Comparison of ENCODE assay signal across 19 cellular contexts in the genomic region with DNA sequence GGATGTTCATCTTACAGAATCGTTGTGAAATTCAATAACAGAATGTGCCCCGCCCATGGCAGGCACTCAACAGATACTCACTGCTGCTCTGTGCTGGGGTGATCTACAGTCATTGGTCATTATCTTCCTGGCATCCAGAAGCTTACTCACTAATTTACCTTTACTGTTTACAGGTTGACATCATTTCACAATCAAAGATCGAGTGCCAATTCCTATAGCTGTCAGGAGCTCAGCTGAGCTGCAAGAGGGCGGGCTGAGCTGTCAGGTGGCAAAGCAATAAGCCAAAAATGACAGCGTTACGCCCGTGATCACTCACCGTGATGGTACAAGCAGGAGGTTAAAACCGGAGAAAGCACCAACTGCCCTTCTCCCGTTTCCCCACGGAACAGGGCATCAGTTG. TPM values are rescaled to one million over a fixed set of nuclear protein-coding genes. Genes with fewer than 3 reads are reported as not detected.
DNase-seq lines count a peak whose midpoint lies in the region; ATAC-seq and TF ChIP-seq lines count a peak whose summit lies in the region.
"Had no signal": no experiment of that assay in that cellular context is flagged by ENCODE, and none has a peak within 500 bp of the region (broad histone marks: within the 10 kb centered on the region; RNA-seq: fewer than 3 reads in every experiment).

No MANE protein-coding gene starts in this region.

- H3K27ac Mint-ChIP-seq in Calu3 (ENCODE audit: unreplicated experiment): peak overlapping the region; percentile 50
- no peak overlapping the region for H3K27ac Mint-ChIP-seq in MCF 10A (ENCODE audit: low read depth, unreplicated experiment)
- peak overlapping the region; percentile 15 for H3K27ac Mint-ChIP-seq in mesothelial cell of epicardium
- H3K27ac Mint-ChIP-seq: activated CD4-positive, alpha-beta T cell treated with anti-CD3 and anti-CD28 coated beads for 36 hours; activated naive CD4-positive, alpha-beta T cell treated with anti-CD3 and anti-CD28 coated beads, Interleukin-2, amount 10 ng/mL, durations not matched to agents 7 days and 5 days; dendritic cell treated with granulocyte-macrophage colony-stimulating factor and Interleukin-4, amounts not matched to agents 40 ng/mL and 50 ng/mL, for 4 days; naive B cell had no signal

- no peak overlapping the region for H3K4me3 ChIP-seq in LNCaP clone FGC (ENCODE audit: low read depth, low read length)
- H3K4me3 ChIP-seq in dorsolateral prefrontal cortex: no peak overlapping the region
- H3K4me3 ChIP-seq: BLaER1 treated with 17β-estradiol and CSF1 and Interleukin-3, amounts not matched to agents 10 nM and 100 nM; hepatocyte; K562; left ventricle myocardium inferior; stomach had no signal

- CTCF ChIA-PET in Calu3 (lab: Charles Lee) (interaction anchor here (0.6 to 1.5 kb wide), 5 partner anchors 14 to 256 kb away, joined by 3 to 4 read pairs (median 3); no protein-coding TSS in a partner anchor), MCF 10A (lab: Yijun Ruan, JAX) (interaction anchor here (0.6 to 3.8 kb wide), 14 partner anchors 18 to 587 kb away, joined by 3 to 23 read pairs (median 6); partner anchors contain the start of gene LITAF)

- H3K4me3 Mint-ChIP-seq in Calu3 (ENCODE audit: low read depth, unreplicated experiment) (no peak overlapping the region), MCF 10A (ENCODE audit: unreplicated experiment) (no peak overlapping the region), mesothelial cell of epicardium (no peak overlapping the region)
- H3K4me3 Mint-ChIP-seq: activated CD4-positive, alpha-beta T cell treated with anti-CD3 and anti-CD28 coated beads for 36 hours; activated naive CD4-positive, alpha-beta T cell treated with anti-CD3 and anti-CD28 coated beads, Interleukin-2, amount 10 ng/mL, durations not matched to agents 7 days and 5 days; dendritic cell treated with granulocyte-macrophage colony-stimulating factor and Interleukin-4, amounts not matched to agents 40 ng/mL and 50 ng/mL, for 4 days; naive B cell had no signal

- DNase-seq in Calu3 (peak; percentile 30), LNCaP clone FGC (ENCODE audit: low read depth) (peak; percentile 84), MCF 10A (ENCODE audit: unreplicated experiment) (peak; percentile 91), mesothelial cell of epicardium (ENCODE audit: low spot score in 2 of 2, unreplicated experiment in 2 of 2) (no peak), dorsolateral prefrontal cortex (no peak)
- DNase-seq: activated CD4-positive, alpha-beta T cell treated with anti-CD3 and anti-CD28 coated beads for 36 hours; activated naive CD4-positive, alpha-beta T cell treated with anti-CD3 and anti-CD28 coated beads, Interleukin-2, amount 10 ng/mL, durations not matched to agents 7 days and 5 days; DND-41; left ventricle myocardium inferior; naive B cell; SIG-M5; stomach; T-helper 9 cell had no signal

- intact Hi-C loops in Calu3 (cut with micrococcal nuclease; ENCODE audit: unreplicated experiment) (loop anchor here (10.0 kb wide), 1 partner anchor 279 kb away; no protein-coding TSS in a partner anchor), MCF 10A (cut with micrococcal nuclease) (no loop called here), dorsolateral prefrontal cortex (cut with DNase I) (loop anchor here in 1 of 2 donors (10.0 kb wide), 1 partner anchor 131 kb away; no protein-coding TSS in a partner anchor)

- H3K9me3 Mint-ChIP-seq in Calu3 (ENCODE audit: low read depth, unreplicated experiment): no peaks in the 10 kb centered on the region
- no peaks in the 10 kb centered on the region for H3K9me3 Mint-ChIP-seq in MCF 10A (ENCODE audit: unreplicated experiment)
- no peaks in the 10 kb centered on the region for H3K9me3 Mint-ChIP-seq in mesothelial cell of epicardium
- H3K9me3 Mint-ChIP-seq: activated naive CD4-positive, alpha-beta T cell treated with anti-CD3 and anti-CD28 coated beads, Interleukin-2, amount 10 ng/mL, durations not matched to agents 7 days and 5 days; dendritic cell treated with granulocyte-macrophage colony-stimulating factor and Interleukin-4, amounts not matched to agents 40 ng/mL and 50 ng/mL, for 4 days; naive B cell had no signal

- H3K27me3 ChIP-seq in dorsolateral prefrontal cortex: no peaks in the 10 kb centered on the region
- H3K27me3 ChIP-seq: BLaER1 treated with 17β-estradiol and CSF1 and Interleukin-3, amounts not matched to agents 10 nM and 100 nM; hepatocyte; stomach had no signal

- H3K27ac ChIP-seq in dorsolateral prefrontal cortex: no peak overlapping the region
- H3K27ac ChIP-seq: BLaER1 treated with 17β-estradiol and CSF1 and Interleukin-3, amounts not matched to agents 10 nM and 100 nM; hepatocyte; left ventricle myocardium inferior; stomach had no signal

- H3K27me3 Mint-ChIP-seq in Calu3 (ENCODE audit: unreplicated experiment): no peaks in the 10 kb centered on the region
- no peaks in the 10 kb centered on the region for H3K27me3 Mint-ChIP-seq in MCF 10A (ENCODE audit: insufficient read depth, unreplicated experiment)
- no peaks in the 10 kb centered on the region for H3K27me3 Mint-ChIP-seq in mesothelial cell of epicardium (ENCODE audit: low read depth)
- H3K27me3 Mint-ChIP-seq: activated CD4-positive, alpha-beta T cell treated with anti-CD3 and anti-CD28 coated beads for 36 hours had no signal

- no TSS peak for BruUV-seq in Calu3 (replicated peaks; lab: Mats Ljungman, UMichigan)
- BruUV-seq in MCF 10A (replicated peaks; lab: Mats Ljungman, UMichigan): no TSS peak

- H3K36me3 Mint-ChIP-seq in Calu3 (ENCODE audit: insufficient read depth, unreplicated experiment) (peaks cover 9% of the 10 kb centered on the region), MCF 10A (ENCODE audit: insufficient read depth, unreplicated experiment) (peaks cover 4% of the 10 kb centered on the region), mesothelial cell of epicardium (no peaks in the 10 kb centered on the region)
- H3K36me3 Mint-ChIP-seq: activated naive CD4-positive, alpha-beta T cell treated with anti-CD3 and anti-CD28 coated beads, Interleukin-2, amount 10 ng/mL, durations not matched to agents 7 days and 5 days; naive B cell had no signal

- TF ChIP-seq CTCF in Calu3 (IDR thresholded peaks at IDR 0.05; ENCODE audit: unreplicated experiment): no peak
- TF ChIP-seq CTCF in LNCaP clone FGC (IDR thresholded peaks at IDR 0.05; ENCODE audit: control insufficient read depth, extremely low read depth, insufficient read depth): no peak
- TF ChIP-seq CTCF in MCF 10A (IDR thresholded peaks at IDR 0.05; ENCODE audit: unreplicated experiment): no peak
- TF ChIP-seq CTCF in mesothelial cell of epicardium (IDR thresholded peaks at IDR 0.05; ENCODE audit: unreplicated experiment): no peak
- no peak for TF ChIP-seq CTCF in dorsolateral prefrontal cortex (IDR thresholded peaks at IDR 0.05 in 54 of 56, conservative IDR thresholded peaks at IDR 0.05 in 2 of 56; ENCODE audit: low read depth in 1 of 56, partially characterized antibody in 56 of 56)

- ATAC-seq in GM19035 (IDR thresholded peaks at IDR 0.05; ENCODE audit: unreplicated experiment) (no peak), GM21529 (IDR thresholded peaks at IDR 0.05; ENCODE audit: unreplicated experiment) (no peak)
- ATAC-seq: activated CD4-positive, alpha-beta T cell treated with anti-CD3 and anti-CD28 coated beads for 36 hours; K562 had no signal

- POLR2A ChIA-PET in MCF 10A (lab: Yijun Ruan, JAX): interaction anchor here (0.6 to 3.6 kb wide), 30 partner anchors 10 to 315 kb away, joined by 3 to 37 read pairs (median 5); partner anchors contain the start of genes LITAF, TXNDC11 and ZC3H7A

- H3K4me1 Mint-ChIP-seq in Calu3 (ENCODE audit: low read depth, unreplicated experiment): peaks cover 42% of the 10 kb centered on the region
- peaks cover 17% of the 10 kb centered on the region for H3K4me1 Mint-ChIP-seq in MCF 10A (ENCODE audit: insufficient read depth, unreplicated experiment)
- H3K4me1 Mint-ChIP-seq in mesothelial cell of epicardium: peaks cover 11% of the 10 kb centered on the region

RNA-seq across cellular contexts. Expression of gene LITAF, which starts 51.2 kb away (rescaled TPM):
- 328 and 443 TPM in 2 replicates for total RNA-seq in Calu3 (2022)
- 120 and 161 TPM in 2 replicates for total RNA-seq in MCF 10A (2022)
- total RNA-seq in mesothelial cell of epicardium: 60.8 to 71.0 TPM (median 62.0 TPM) in 3 replicates
- total RNA-seq in dorsolateral prefrontal cortex: 100 to 1,000 TPM in 7 of 120 experiments, 10 to 100 TPM in 113; 14.7 to 172 (median 49.8) TPM

Comparison
In these comparisons a context has a peak if more than half of its experiments do, and no peak if none do; other contexts are left out.
1. DNase-seq: peak in Calu3 (single experiment), LNCaP clone FGC (single experiment) and MCF 10A (single experiment); none in mesothelial cell of epicardium (0 of 2) and dorsolateral prefrontal cortex (0 of 10).